In genomic region chr4:112199041-112199440, GRCh38 we compare ENCODE assay signal across 14 cellular contexts. TPM values are rescaled to one million over a fixed set of nuclear protein-coding genes. Genes with fewer than 3 reads are reported as not detected.
A peak's percentile ranks its signal among the peaks of the same experiment; 100 is the strongest.
DNase-seq lines count a peak whose midpoint lies in the region; ATAC-seq and TF ChIP-seq lines count a peak whose summit lies in the region.
"Had no signal": no experiment of that assay in that cellular context is flagged by ENCODE, and none has a peak within 500 bp of the region (broad histone marks: within the 10 kb centered on the region; RNA-seq: fewer than 3 reads in every experiment).

No MANE protein-coding gene starts in this region.

- no peak for DNase-seq in activated T-cell treated with anti-CD3 and anti-CD28 coated beads, Interleukin-2, amount 50 U/mL, for 24 hours
- DNase-seq in activated T-cell treated with anti-CD3 and anti-CD28 coated beads for 4 hours (no peak), neural progenitor cell (ENCODE audit: low spot score) (no peak), Ammon's horn (ENCODE audit: low spot score) (no peak), nephron progenitor cell (no peak)
- no peak for DNase-seq in NK-92 treated with Interleukin-12 subunit alpha and Interleukin-12 subunit beta, amount 100 ng/mL, for 24 hours (lab: John Stamatoyannopoulos, UW)
- DNase-seq: amniotic stem cell, DMS79 treated with DMSO at 0.1 percent for 48 hours, foreskin melanocyte, naive B cell had no signal

- H3K4me3 ChIP-seq in neural progenitor cell = no peak overlapping the region
- H3K4me3 ChIP-seq: suprapubic skin had no signal

- no peaks in the 10 kb centered on the region for H4K20me1 ChIP-seq in neural progenitor cell (ENCODE audit: low read depth)

- peaks cover 6% of the 10 kb centered on the region for H3K4me1 ChIP-seq in neural progenitor cell
- H3K4me1 ChIP-seq: suprapubic skin had no signal

- H3K36me3 ChIP-seq in neural progenitor cell = no peaks in the 10 kb centered on the region
- H3K36me3 ChIP-seq: suprapubic skin had no signal

- no peaks in the 10 kb centered on the region for H3K9me3 ChIP-seq in neural progenitor cell (ENCODE audit: low read depth)
- H3K9me3 ChIP-seq: suprapubic skin had no signal

- H3K27me3 Mint-ChIP-seq in activated T-cell treated with anti-CD3 and anti-CD28 coated beads, Interleukin-2, amount 50 U/mL, for 24 hours = no peaks in the 10 kb centered on the region
- H3K27me3 Mint-ChIP-seq in neural progenitor cell (ENCODE audit: insufficient read depth, low read depth) (no peaks in the 10 kb centered on the region), nephron progenitor cell (ENCODE audit: low read depth, poor library complexity) (no peaks in the 10 kb centered on the region)
- H3K27me3 Mint-ChIP-seq: naive B cell had no signal

- no peaks in the 10 kb centered on the region for H3F3A ChIP-seq in neural progenitor cell (ENCODE audit: low read depth)

- H3K9me3 Mint-ChIP-seq in activated T-cell treated with anti-CD3 and anti-CD28 coated beads, Interleukin-2, amount 50 U/mL, for 24 hours = no peaks in the 10 kb centered on the region
- H3K9me3 Mint-ChIP-seq in neural progenitor cell = no peaks in the 10 kb centered on the region
- H3K9me3 Mint-ChIP-seq in nephron progenitor cell = peaks cover 3% of the 10 kb centered on the region
- H3K9me3 Mint-ChIP-seq: naive B cell had no signal

- no peak overlapping the region for H3K9ac ChIP-seq in neural progenitor cell

- H3K4me3 Mint-ChIP-seq in activated T-cell treated with anti-CD3 and anti-CD28 coated beads, Interleukin-2, amount 50 U/mL, for 24 hours = peak overlapping the region; percentile 4
- H3K4me3 Mint-ChIP-seq in neural progenitor cell = no peak overlapping the region
- H3K4me3 Mint-ChIP-seq in nephron progenitor cell = no peak overlapping the region
- H3K4me3 Mint-ChIP-seq: naive B cell had no signal

- peaks cover 19% of the 10 kb centered on the region for H3K4me1 Mint-ChIP-seq in activated T-cell treated with anti-CD3 and anti-CD28 coated beads, Interleukin-2, amount 50 U/mL, for 24 hours (ENCODE audit: low read depth)
- H3K4me1 Mint-ChIP-seq in neural progenitor cell (no peaks in the 10 kb centered on the region), nephron progenitor cell (no peaks in the 10 kb centered on the region)
- H3K4me1 Mint-ChIP-seq: naive B cell had no signal

- H3K79me2 ChIP-seq in neural progenitor cell (ENCODE audit: low read depth) = no peaks in the 10 kb centered on the region

- peaks cover 2% of the 10 kb centered on the region for H3K36me3 Mint-ChIP-seq in activated T-cell treated with anti-CD3 and anti-CD28 coated beads, Interleukin-2, amount 50 U/mL, for 24 hours (ENCODE audit: low read depth)
- H3K36me3 Mint-ChIP-seq in neural progenitor cell (no peaks in the 10 kb centered on the region), nephron progenitor cell (ENCODE audit: low read depth) (no peaks in the 10 kb centered on the region)
- H3K36me3 Mint-ChIP-seq: naive B cell had no signal

- H3K27me3 ChIP-seq in neural progenitor cell = no peaks in the 10 kb centered on the region
- H3K27me3 ChIP-seq: suprapubic skin had no signal

- peak overlapping the region; percentile 42 for H3K27ac Mint-ChIP-seq in activated T-cell treated with anti-CD3 and anti-CD28 coated beads, Interleukin-2, amount 50 U/mL, for 24 hours
- H3K27ac Mint-ChIP-seq in neural progenitor cell = no peak overlapping the region
- no peak overlapping the region for H3K27ac Mint-ChIP-seq in nephron progenitor cell

- ATAC-seq in GM21737 (IDR thresholded peaks at IDR 0.05; ENCODE audit: unreplicated experiment) = peak; percentile 17
- peak; percentile 12 for ATAC-seq in HG03159 (IDR thresholded peaks at IDR 0.05; ENCODE audit: unreplicated experiment)

- H3K27ac ChIP-seq in neural progenitor cell = no peak overlapping the region
- H3K27ac ChIP-seq: C4-2B, suprapubic skin had no signal

- no peak overlapping the region for H3K4me2 ChIP-seq in neural progenitor cell

- H2AFZ ChIP-seq in neural progenitor cell (replicated peaks) = peak overlapping the region; percentile 3

- no peak for TF ChIP-seq CTCF in neural progenitor cell (IDR thresholded peaks at IDR 0.05)
- no peak for TF ChIP-seq CTCF in nephron progenitor cell (IDR thresholded peaks at IDR 0.05)

RNA-seq across cellular contexts. Expression of gene AP1AR, which starts 32.5 kb away (rescaled TPM):
- 28.5 and 41.9 TPM in 2 replicates for total RNA-seq in neural progenitor cell (ENCODE audit: low replicate concordance)

RNA-seq across cellular contexts. Expression of gene FAM241A, which starts 53.8 kb away (rescaled TPM):
- total RNA-seq in neural progenitor cell (ENCODE audit: low replicate concordance) = 0.03 TPM in 1 of 2 replicates, not detected in the other
